In the genomic region with DNA sequence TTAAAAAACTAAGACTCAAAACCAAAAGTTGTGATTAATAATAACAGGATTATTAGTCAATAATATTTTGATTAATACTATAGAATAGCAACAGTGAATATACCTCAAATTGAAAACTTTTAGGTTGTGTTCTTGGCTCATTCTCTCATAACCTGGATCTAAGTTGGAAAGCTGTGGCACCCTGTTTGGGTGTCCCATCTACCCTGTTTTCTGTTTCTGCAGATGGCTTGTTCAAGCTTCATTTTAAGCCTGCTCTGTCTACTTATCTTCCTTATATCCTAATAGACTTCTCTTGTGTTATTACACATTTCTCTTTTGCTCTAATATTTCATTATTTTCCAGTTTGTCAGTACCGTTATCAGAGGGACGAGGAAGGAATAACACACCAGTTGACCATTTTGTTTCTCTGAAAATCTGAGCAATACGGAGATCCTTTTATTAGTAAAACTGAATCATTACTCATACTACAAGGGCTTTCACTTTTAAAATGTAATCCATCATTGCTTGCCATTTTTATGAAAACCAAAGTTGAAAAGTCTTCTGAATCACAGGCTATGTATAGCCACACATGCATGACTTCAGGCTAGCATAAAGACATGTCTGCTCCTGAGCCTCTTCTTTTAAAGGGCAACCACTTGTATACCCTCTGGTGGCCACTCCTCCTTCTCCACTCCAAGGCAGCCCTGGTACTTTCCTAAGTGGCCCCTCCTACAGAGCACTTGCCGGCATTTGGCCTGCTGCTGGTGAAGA, we compare ENCODE assay signal across 8 cellular contexts. TPM values are rescaled to one million over a fixed set of nuclear protein-coding genes. Genes with fewer than 3 reads are reported as not detected.
DNase-seq lines count a peak whose midpoint lies in the region; ATAC-seq and TF ChIP-seq lines count a peak whose summit lies in the region.

No MANE protein-coding gene starts in this region.

- no peaks in the 10 kb centered on the region for H3K9me3 ChIP-seq in smooth muscle cell (replicated peaks; ENCODE audit: low read depth)
- H3K9me3 ChIP-seq in CD4-positive, alpha-beta T cell (ENCODE audit: control insufficient read depth, low read length), result no peaks in the 10 kb centered on the region

- no peaks in the 10 kb centered on the region for H3F3A ChIP-seq in smooth muscle cell (ENCODE audit: low read depth)

- H3K36me3 Mint-ChIP-seq in immature natural killer cell, result peaks cover 8 to 29% (median 15%) of the 10 kb centered on the region in 3 donors
- peaks cover 64% of the 10 kb centered on the region for H3K36me3 Mint-ChIP-seq in CD4-positive, alpha-beta T cell (ENCODE audit: low read depth)

- no peaks in the 10 kb centered on the region for H3K79me2 ChIP-seq in smooth muscle cell (ENCODE audit: low read depth)

- H3K4me2 ChIP-seq in smooth muscle cell, result no peak overlapping the region

- no peaks in the 10 kb centered on the region for H3K4me1 ChIP-seq in smooth muscle cell (ENCODE audit: low read depth)

- no peaks in the 10 kb centered on the region for H3K4me1 Mint-ChIP-seq in immature natural killer cell
- no peaks in the 10 kb centered on the region for H3K4me1 Mint-ChIP-seq in CD4-positive, alpha-beta T cell (ENCODE audit: low read depth)

- H3K27me3 Mint-ChIP-seq in immature natural killer cell (ENCODE audit: low read depth in 3 of 3), result peaks cover 0 to 1% (median 0%) of the 10 kb centered on the region in 3 donors
- no peaks in the 10 kb centered on the region for H3K27me3 Mint-ChIP-seq in CD4-positive, alpha-beta T cell

- no peaks in the 10 kb centered on the region for H3K9me3 Mint-ChIP-seq in immature natural killer cell
- H3K9me3 Mint-ChIP-seq in CD4-positive, alpha-beta T cell, result no peaks in the 10 kb centered on the region

- H3K27ac ChIP-seq in smooth muscle cell (ENCODE audit: low read depth), result peak overlapping the region; percentile 35
- no peak overlapping the region for H3K27ac ChIP-seq in CD4-positive, alpha-beta T cell (ENCODE audit: low read depth, low read length)

- no peak overlapping the region for H3K9ac ChIP-seq in smooth muscle cell (ENCODE audit: low read depth)

- intact Hi-C loops in CD4-positive, alpha-beta T cell (cut with DNase I, micrococcal nuclease), result loop anchor here in 1 of 2 experiments (2.0 to 5.0 kb wide), 3 partner anchors 87 to 317 kb away; partner anchors contain the start of gene SLC25A28

- H3K4me3 ChIP-seq in smooth muscle cell, result no peak overlapping the region

- POLR2A ChIA-PET in CD4-positive, alpha-beta T cell (lab: Charles Lee), result interaction anchor here (0.5 kb wide), 1 partner anchor 46 kb away, joined by 3 read pairs; no protein-coding TSS in a partner anchor

- DNase-seq in DMS53 (lab: John Stamatoyannopoulos, UW) (peak; percentile 12), DMS53 treated with DMSO at 0.1 percent for 48 hours (lab: John Stamatoyannopoulos, UW; ENCODE audit: unreplicated experiment) (no peak), astrocyte of the hippocampus (ENCODE audit: low read depth, low spot score) (peak; percentile 11), smooth muscle cell (lab: John Stamatoyannopoulos, UW; ENCODE audit: unreplicated experiment) (no peak), D341Med (ENCODE audit: low spot score) (no peak), immature natural killer cell (no peak)
- DNase-seq in CD4-positive, alpha-beta T cell, result no peak

- peak; percentile 72 for ATAC-seq in HG03039 (IDR thresholded peaks at IDR 0.05; ENCODE audit: unreplicated experiment)
- no peak for ATAC-seq in CD4-positive, alpha-beta T cell (ENCODE audit: poor library complexity)

- CTCF ChIA-PET in CD4-positive, alpha-beta T cell (lab: Charles Lee), result no interaction called here

- H3K27ac Mint-ChIP-seq in immature natural killer cell, result no peak overlapping the region
- H3K27ac Mint-ChIP-seq in CD4-positive, alpha-beta T cell, result no peak overlapping the region

- WGBS in smooth muscle cell (ENCODE audit: low lambda C conversion rate), result 60% methylated on average over 4 of the region's 4 CpGs

- H3K36me3 ChIP-seq in smooth muscle cell (ENCODE audit: low read depth), result peaks cover 23% of the 10 kb centered on the region

- no peak overlapping the region for H2AFZ ChIP-seq in smooth muscle cell (ENCODE audit: low read depth)

- peaks cover 25% of the 10 kb centered on the region for H4K20me1 ChIP-seq in smooth muscle cell (ENCODE audit: low read depth)

- H3K27me3 ChIP-seq in smooth muscle cell (ENCODE audit: low read depth), result no peaks in the 10 kb centered on the region
- H3K27me3 ChIP-seq in CD4-positive, alpha-beta T cell (ENCODE audit: control insufficient read depth, insufficient read depth, low read length), result no peaks in the 10 kb centered on the region

- no peak overlapping the region for H3K4me3 Mint-ChIP-seq in immature natural killer cell
- no peak overlapping the region for H3K4me3 Mint-ChIP-seq in CD4-positive, alpha-beta T cell

- TF ChIP-seq CTCF in smooth muscle cell (IDR thresholded peaks at IDR 0.05; ENCODE audit: borderline replicate concordance, insufficient read depth, poor library complexity, severe bottlenecking), result no peak
- no peak for TF ChIP-seq CTCF in CD4-positive, alpha-beta T cell (IDR thresholded peaks at IDR 0.05)

RNA-seq across cellular contexts. Expression of gene COX15, which starts 22.3 kb away (rescaled TPM):
- 21.3 and 22.5 TPM in 2 replicates for total RNA-seq in smooth muscle cell
- polyA plus RNA-seq in smooth muscle cell (16.9 and 19.1 TPM in 2 replicates), immature natural killer cell (10 to 100 TPM; 23.1 to 32.6 (median 29.6) TPM)
- total RNA-seq in CD4-positive, alpha-beta T cell, result 1 to 10 TPM; 7.7 to 7.9 TPM

RNA-seq across cellular contexts. Expression of gene CUTC, which starts 22.4 kb away (rescaled TPM):
- 15.2 and 16.0 TPM in 2 replicates for total RNA-seq in smooth muscle cell
- polyA plus RNA-seq in smooth muscle cell, result 20.1 and 24.2 TPM in 2 replicates
- 100 to 1,000 TPM in 1 of 3 donors, 10 to 100 TPM in 2; 57.2 to 105 (median 60.4) TPM for polyA plus RNA-seq in immature natural killer cell
- 10 to 100 TPM; 14.1 to 16.0 TPM for total RNA-seq in CD4-positive, alpha-beta T cell

RNA-seq across cellular contexts. Expression of gene ENTPD7, which starts 50.3 kb away (rescaled TPM):
- total RNA-seq in smooth muscle cell, result 39.9 and 41.1 TPM in 2 replicates
- polyA plus RNA-seq in smooth muscle cell (7.5 and 7.9 TPM in 2 replicates), immature natural killer cell (1 to 10 TPM in 2 of 3 donors, under 1 TPM in 1; 0.76 to 2.8 (median 1.4) TPM)
- 1 to 10 TPM; 1.1 to 1.4 TPM for total RNA-seq in CD4-positive, alpha-beta T cell

Comparison
In these comparisons a context has a peak if more than half of its experiments do, and no peak if none do; other contexts are left out.
1. DNase-seq: peak in DMS53 (single experiment) and astrocyte of the hippocampus (single experiment); none in DMS53 treated with DMSO at 0.1 percent for 48 hours (single experiment), smooth muscle cell (single experiment), D341Med (single experiment), immature natural killer cell (0 of 3) and CD4-positive, alpha-beta T cell (0 of 10).
2. RNA of gene ENTPD7, which starts 50.3 kb away (total RNA-seq): 39.9 to 41.1 TPM in smooth muscle cell; 1.1 to 1.4 TPM in CD4-positive, alpha-beta T cell; every median in the first group is over 10 times any median in the second.